Comparison of ENCODE assay signal across 15 cellular contexts in the genomic region with DNA sequence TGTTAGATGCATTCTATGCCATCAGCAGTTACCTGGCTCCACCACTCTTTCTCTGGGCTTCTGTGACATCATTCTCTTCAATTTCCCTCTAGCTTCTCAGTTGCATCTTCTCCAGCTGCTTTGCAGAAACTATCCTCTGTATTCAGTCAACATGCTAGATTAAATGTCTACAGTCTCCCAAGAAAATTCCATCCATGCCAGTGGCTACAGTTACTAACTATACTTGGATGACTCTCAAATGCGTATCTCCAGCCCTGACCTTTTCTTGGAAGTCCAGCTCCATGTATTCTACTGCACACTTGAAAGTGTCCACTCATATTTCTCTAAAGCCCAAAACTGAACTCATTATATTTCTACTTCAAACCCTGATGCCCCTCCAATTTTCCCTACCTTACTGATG.
"Had no signal": no experiment of that assay in that cellular context is flagged by ENCODE, and none has a peak within 500 bp of the region (broad histone marks: within the 10 kb centered on the region; RNA-seq: fewer than 3 reads in every experiment).

No MANE protein-coding gene starts in this region.

- H3K4me3 ChIP-seq: spleen had no signal

- H3K27me3 Mint-ChIP-seq: activated naive CD4-positive, alpha-beta T cell treated with anti-CD3 and anti-CD28 coated beads, Interleukin-2, amount 10 ng/mL, durations not matched to agents 7 days and 5 days; activated T-helper 17 cell treated with anti-CD3 and anti-CD28 coated beads, Interleukin-2, amount 50 U/mL, for 72 hours; stimulated activated naive B cell treated with anti-CD40 and anti-IgM and Interleukin-4, amounts not matched to agents 10 μg/mL and 1 μg/mL and 100 μg/mL, for 72 hours had no signal

- ATAC-seq: activated T-helper 17 cell treated with anti-CD3 and anti-CD28 coated beads, Interleukin-2, amount 50 U/mL, for 72 hours; left colon; natural killer cell; right cardiac atrium; stimulated activated naive B cell treated with anti-CD40 and anti-IgM and Interleukin-4, amounts not matched to agents 10 μg/mL and 1 μg/mL and 100 μg/mL, for 72 hours had no signal

- H3K36me3 ChIP-seq: spleen had no signal

- DNase-seq: activated CD4-positive, alpha-beta T cell treated with anti-CD3 and anti-CD28 coated beads, Interleukin-2, amount 50 U/mL, for 1 hour; activated CD4-positive, CD25-positive, alpha-beta regulatory T cell; activated naive CD4-positive, alpha-beta T cell treated with anti-CD3 and anti-CD28 coated beads, Interleukin-2, amount 10 ng/mL, durations not matched to agents 7 days and 5 days; activated T-cell treated with anti-CD3 and anti-CD28 coated beads for 4 hours; amniotic stem cell; glutamatergic neuron; left colon; mammary epithelial cell; natural killer cell; right cardiac atrium; spleen; stimulated activated CD4-positive, alpha-beta T cell treated with anti-CD3 and anti-CD28 coated beads, Interleukin-1b, Interleukin-23, amount 100 ng/mL, for 48 hours; stimulated activated naive B cell treated with anti-CD40 and anti-IgM and Interleukin-4, amounts not matched to agents 10 μg/mL and 1 μg/mL and 100 μg/mL, for 72 hours had no signal

- H3K4me1 ChIP-seq: spleen had no signal

- H3K9me3 Mint-ChIP-seq: T-helper 1 cell treated with Interleukin-12 subunit alpha and Interleukin-12 subunit beta and Interleukin-4 antibody, amounts not matched to agents 30 μg/mL and 1 μg/mL, for 36 hours had no signal

- H3K27ac Mint-ChIP-seq: activated naive CD4-positive, alpha-beta T cell treated with anti-CD3 and anti-CD28 coated beads, Interleukin-2, amount 10 ng/mL, durations not matched to agents 7 days and 5 days; activated T-helper 17 cell treated with anti-CD3 and anti-CD28 coated beads, Interleukin-2, amount 50 U/mL, for 72 hours; natural killer cell; stimulated activated naive B cell treated with anti-CD40 and anti-IgM and Interleukin-4, amounts not matched to agents 10 μg/mL and 1 μg/mL and 100 μg/mL, for 72 hours; T-helper 1 cell treated with Interleukin-12 subunit alpha and Interleukin-12 subunit beta and Interleukin-4 antibody, amounts not matched to agents 30 μg/mL and 1 μg/mL, for 36 hours had no signal

- H3K4me3 Mint-ChIP-seq: activated naive CD4-positive, alpha-beta T cell treated with anti-CD3 and anti-CD28 coated beads, Interleukin-2, amount 10 ng/mL, durations not matched to agents 7 days and 5 days; activated T-helper 17 cell treated with anti-CD3 and anti-CD28 coated beads, Interleukin-2, amount 50 U/mL, for 72 hours; natural killer cell; stimulated activated naive B cell treated with anti-CD40 and anti-IgM and Interleukin-4, amounts not matched to agents 10 μg/mL and 1 μg/mL and 100 μg/mL, for 72 hours; T-helper 1 cell treated with Interleukin-12 subunit alpha and Interleukin-12 subunit beta and Interleukin-4 antibody, amounts not matched to agents 30 μg/mL and 1 μg/mL, for 36 hours had no signal

- H3K27me3 ChIP-seq: spleen had no signal

- H3K36me3 Mint-ChIP-seq: activated naive CD4-positive, alpha-beta T cell treated with anti-CD3 and anti-CD28 coated beads, Interleukin-2, amount 10 ng/mL, durations not matched to agents 7 days and 5 days; stimulated activated naive B cell treated with anti-CD40 and anti-IgM and Interleukin-4, amounts not matched to agents 10 μg/mL and 1 μg/mL and 100 μg/mL, for 72 hours had no signal

- H3K27ac ChIP-seq: spleen had no signal

- H3K4me1 Mint-ChIP-seq: activated naive CD4-positive, alpha-beta T cell treated with anti-CD3 and anti-CD28 coated beads, Interleukin-2, amount 10 ng/mL, durations not matched to agents 7 days and 5 days; activated T-helper 17 cell treated with anti-CD3 and anti-CD28 coated beads, Interleukin-2, amount 50 U/mL, for 72 hours; natural killer cell; stimulated activated naive B cell treated with anti-CD40 and anti-IgM and Interleukin-4, amounts not matched to agents 10 μg/mL and 1 μg/mL and 100 μg/mL, for 72 hours had no signal
